Comparison of ENCODE assay signal across 7 cellular contexts in genomic region chr9:15295761-15296405, GRCh38. TPM values are rescaled to one million over a fixed set of nuclear protein-coding genes. Genes with fewer than 3 reads are reported as not detected.
DNase-seq lines count a peak whose midpoint lies in the region; ATAC-seq and TF ChIP-seq lines count a peak whose summit lies in the region.

No MANE protein-coding gene starts in this region.

- H3K9me3 ChIP-seq in H9 (ENCODE audit: control insufficient read depth, low read depth, low read length), result no peaks in the 10 kb centered on the region

- H3K14ac ChIP-seq in H9 (ENCODE audit: insufficient read depth, low read length), result no peak overlapping the region

- H3K4ac ChIP-seq in H9 (ENCODE audit: low read depth, low read length), result no peak overlapping the region

- ATAC-seq in GM18861 (IDR thresholded peaks at IDR 0.05; ENCODE audit: unreplicated experiment), result peak; percentile 27
- peak; percentile 42 for ATAC-seq in HG03135 (IDR thresholded peaks at IDR 0.05; ENCODE audit: unreplicated experiment)

- no CpG with 5 or more reads among the region's 4 CpGs for WGBS in H9 (ENCODE audit: extremely low coverage, insufficient read length, low lambda C conversion rate)

- H4K91ac ChIP-seq in H9 (ENCODE audit: insufficient read length, low read depth, low read length), result no peak overlapping the region

- no peaks in the 10 kb centered on the region for H3K79me1 ChIP-seq in H9 (ENCODE audit: insufficient read depth, low read depth, low read length, poor library complexity, severe bottlenecking)

- no peak overlapping the region for H3K23ac ChIP-seq in H9 (ENCODE audit: insufficient read length, low read depth, low read length)

- H3K4me3 Mint-ChIP-seq in H9, result no peak overlapping the region

- H3K27ac Mint-ChIP-seq in H9, result peak overlapping the region in 1 of 3 experiments; percentile 45; a peak in 1 of 7 replicates

- H3K9me3 Mint-ChIP-seq in H9, result peaks cover 10% of the 10 kb centered on the region in 2 experiments

- H2BK20ac ChIP-seq in H9 (ENCODE audit: low read depth, low read length, poor library complexity, severe bottlenecking), result no peak overlapping the region

- H3K9ac ChIP-seq in rectal smooth muscle tissue (ENCODE audit: low read length) (peak overlapping the region; percentile 54), H9 (ENCODE audit: extremely low read depth, insufficient read length, low read length) (no peak overlapping the region)

- H3K4me3 ChIP-seq in WI38 (ENCODE audit: low read depth, low read length), result peak overlapping the region; percentile 58
- peak overlapping the region; percentile 55 for H3K4me3 ChIP-seq in fibroblast of pulmonary artery (replicated peaks; ENCODE audit: low read depth, low read length)
- H3K4me3 ChIP-seq in rectal smooth muscle tissue (ENCODE audit: low read length), result peak overlapping the region; percentile 66

- no peak overlapping the region for H3K18ac ChIP-seq in H9 (ENCODE audit: insufficient read length, low read depth, low read length)

- no peaks in the 10 kb centered on the region for H4K20me1 ChIP-seq in H9 (ENCODE audit: control insufficient read depth, insufficient read depth, insufficient read length)

- H3K36me3 Mint-ChIP-seq in H9 (ENCODE audit: insufficient read depth in 1 of 3, low read depth in 3 of 3), result peaks cover 20 to 24% (median 20%) of the 10 kb centered on the region in 3 experiments

- H3K27me3 Mint-ChIP-seq in H9 (ENCODE audit: low read depth), result no peaks in the 10 kb centered on the region

- H2BK15ac ChIP-seq in H9 (ENCODE audit: low read depth, low read length), result no peak overlapping the region

- H3K4me1 ChIP-seq in rectal smooth muscle tissue (ENCODE audit: control insufficient read depth, insufficient read depth, low read length) (peaks cover 16% of the 10 kb centered on the region), H9 (ENCODE audit: insufficient read depth, low read length) (peaks cover 5% of the 10 kb centered on the region; the same call in 1 of the 2 replicates)

- peak overlapping the region; percentile 87 for H3K27ac ChIP-seq in rectal smooth muscle tissue (ENCODE audit: low read depth, low read length)
- no peak overlapping the region for H3K27ac ChIP-seq in H9 (ENCODE audit: insufficient read length, low read depth, low read length)

- H3K4me2 ChIP-seq in H9 (ENCODE audit: insufficient read depth, insufficient read length, low read length), result no peak overlapping the region

- no peak overlapping the region for H3T11ph ChIP-seq in H9 (ENCODE audit: low read length)

- H2BK120ac ChIP-seq in H9 (ENCODE audit: low read depth, low read length, poor library complexity, severe bottlenecking), result no peak overlapping the region

- peaks cover 24 to 26% of the 10 kb centered on the region in 2 experiments for H3K4me1 Mint-ChIP-seq in H9

- no peaks in the 10 kb centered on the region for H3K27me3 ChIP-seq in rectal smooth muscle tissue (ENCODE audit: control insufficient read depth, insufficient read depth, low read length)
- no peaks in the 10 kb centered on the region for H3K27me3 ChIP-seq in H9 (ENCODE audit: insufficient read depth, low read length)

- no peaks in the 10 kb centered on the region for H3K36me3 ChIP-seq in rectal smooth muscle tissue (ENCODE audit: control insufficient read depth, insufficient read depth, low read length)

- H2AFZ ChIP-seq in H9 (ENCODE audit: low read length), result no peak overlapping the region

- TF ChIP-seq CTCF in WI38 (IDR thresholded peaks at IDR 0.05; ENCODE audit: low read depth, low read length) (no peak), fibroblast of pulmonary artery (IDR thresholded peaks at IDR 0.05; ENCODE audit: low read length, missing control alignments) (no peak), H9 (conservative IDR thresholded peaks at IDR 0.05) (no peak)

- no peak overlapping the region for H4K5ac ChIP-seq in H9 (ENCODE audit: insufficient read length, low read depth, low read length)

- H4K8ac ChIP-seq in H9 (replicated peaks; ENCODE audit: insufficient read length, low read depth, low read length), result no peak overlapping the region

- no peak overlapping the region for H3K56ac ChIP-seq in H9 (ENCODE audit: insufficient read length, low read depth, low read length)

- no peak overlapping the region for H2AK5ac ChIP-seq in H9 (ENCODE audit: insufficient read length, low read length)

- peak; percentile 72 for DNase-seq in fibroblast of pulmonary artery (ENCODE audit: low read depth)
- DNase-seq in ureter (ENCODE audit: low spot score), result no peak
- no peak for DNase-seq in H9

- no peaks in the 10 kb centered on the region for H3K23me2 ChIP-seq in H9 (ENCODE audit: insufficient read length, low read depth, low read length, poor library complexity, severe bottlenecking)

- peaks cover 1% of the 10 kb centered on the region; the same call in 1 of the 2 replicates for H3K79me2 ChIP-seq in H9 (ENCODE audit: insufficient read depth, low read length)

- H2BK5ac ChIP-seq in H9 (ENCODE audit: insufficient read length, low read length), result no peak overlapping the region

- no peak overlapping the region for H2BK12ac ChIP-seq in H9 (ENCODE audit: insufficient read length, low read depth, low read length)

RNA-seq across cellular contexts. Expression of gene TTC39B, which starts 11.1 kb away (rescaled TPM):
- 18.6 TPM for total RNA-seq in ureter
- 8.1 and 8.2 TPM in 2 replicates for total RNA-seq in H9 (2021)
